ENCODE assay signal across 21 cellular contexts in the genomic region with DNA sequence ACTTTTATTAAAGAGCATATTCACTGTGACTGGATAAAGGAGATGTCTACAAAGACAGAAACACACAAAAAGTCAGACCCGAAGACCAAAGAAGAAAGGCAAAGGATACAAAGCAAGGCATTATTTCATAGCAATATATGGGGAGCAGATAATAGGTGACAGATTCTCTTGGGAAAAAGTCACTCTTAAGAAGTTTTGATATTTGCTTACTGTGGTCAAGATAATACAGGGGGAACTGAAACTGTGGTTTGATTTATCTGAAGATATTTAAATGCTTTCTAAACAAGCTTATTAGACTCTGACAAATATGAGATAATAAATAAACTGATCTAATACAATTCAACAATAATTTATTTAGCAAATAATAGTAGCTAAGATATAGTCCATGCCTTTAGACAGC. TPM values are rescaled to one million over a fixed set of nuclear protein-coding genes. Genes with fewer than 3 reads are reported as not detected.
DNase-seq lines count a peak whose midpoint lies in the region; ATAC-seq and TF ChIP-seq lines count a peak whose summit lies in the region.
"Had no signal": no experiment of that assay in that cellular context is flagged by ENCODE, and none has a peak within 500 bp of the region (broad histone marks: within the 10 kb centered on the region; RNA-seq: fewer than 3 reads in every experiment).

No MANE protein-coding gene starts in this region.

- H3K27ac ChIP-seq in GM23248, result peak overlapping the region; percentile 53
- H3K27ac ChIP-seq in PC-3 (ENCODE audit: low read length), result no peak overlapping the region
- peak overlapping the region; percentile 10 to 56 (median 36) for H3K27ac ChIP-seq in esophagus muscularis mucosa (replicated peaks in 1 of 4)
- H3K27ac ChIP-seq in mesenchymal stem cell (ENCODE audit: low read length, poor library complexity, severe bottlenecking), result no peak overlapping the region
- H3K27ac ChIP-seq: BLaER1, Peyer's patch, SJCRH30 had no signal

- no peaks in the 10 kb centered on the region for H3K36me3 ChIP-seq in GM23248 (ENCODE audit: low read depth)
- no peaks in the 10 kb centered on the region for H3K36me3 ChIP-seq in PC-3 (ENCODE audit: low read depth, low read length)
- H3K36me3 ChIP-seq in esophagus muscularis mucosa, result no peaks in the 10 kb centered on the region
- H3K36me3 ChIP-seq in mesenchymal stem cell (ENCODE audit: control insufficient read depth in 1 of 2, insufficient read depth in 2 of 2, low read depth in 1 of 2, low read length in 2 of 2), result no peaks in the 10 kb centered on the region
- H3K36me3 ChIP-seq: BLaER1, MG63, Peyer's patch, SJCRH30 had no signal

- no peak overlapping the region for H2AK5ac ChIP-seq in mesenchymal stem cell (ENCODE audit: low read length, severe bottlenecking)

- intact Hi-C loops in PC-3 (cut with micrococcal nuclease), result no loop called here
- intact Hi-C loops in esophagus muscularis mucosa (cut with DNase I), result no loop called here
- intact Hi-C loops in activated T-helper 1 cell treated with anti-CD3 and anti-CD28 coated beads, Interleukin-12 subunit alpha, Interleukin-12 subunit beta, Interleukin-2, Interleukin-4 antibody, amounts not matched to agents 30 ng/mL and 10 ng/mL and 1 ng/mL, durations not matched to agents 14 hours and 24 hours and 36 hours (cut with micrococcal nuclease), result loop anchor here (10.0 kb wide), 1 partner anchor 1963 kb away; no protein-coding TSS in a partner anchor

- 100% methylated on average over 1 of the region's 1 CpG for WGBS in GM23248 (ENCODE audit: low coverage in 1 of 2, low lambda C conversion rate in 2 of 2, missing lambda C conversion rate in 2 of 2), 2 experiments
- 74% methylated on average over 1 of the region's 1 CpG for WGBS in esophagus muscularis mucosa
- 83% methylated on average over 1 of the region's 1 CpG for WGBS in mesenchymal stem cell

- H2AFZ ChIP-seq in GM23248 (peak overlapping the region; percentile 46), PC-3 (ENCODE audit: low read length) (no peak overlapping the region), mesenchymal stem cell (ENCODE audit: low read depth, low read length) (no peak overlapping the region)

- H4K91ac ChIP-seq in mesenchymal stem cell (ENCODE audit: low read length), result no peak overlapping the region

- no peak overlapping the region for H3K4me2 ChIP-seq in GM23248 (ENCODE audit: unreplicated experiment)
- H3K4me2 ChIP-seq in PC-3 (ENCODE audit: low read length), result 0 out of 2 replicates have a peak overlapping the region, but pooled peaks have one; percentile 3
- no peak overlapping the region for H3K4me2 ChIP-seq in mesenchymal stem cell (ENCODE audit: low read length, poor library complexity, severe bottlenecking)
- H3K4me2 ChIP-seq: BLaER1 had no signal

- no peak overlapping the region for H2BK15ac ChIP-seq in mesenchymal stem cell (ENCODE audit: low read depth, poor library complexity, severe bottlenecking)

- POLR2A ChIA-PET in PC-3 (lab: Charles Lee; ENCODE audit: unreplicated experiment), result interaction anchor here (0.5 kb wide), 1 partner anchor 47 kb away, joined by 15 read pairs; no protein-coding TSS in a partner anchor

- no peak overlapping the region for H3K18ac ChIP-seq in mesenchymal stem cell (ENCODE audit: low read depth in 1 of 2, low read length in 2 of 2)

- no peak for TF ChIP-seq POLR2A in esophagus muscularis mucosa (IDR thresholded peaks at IDR 0.05; ENCODE audit: low read depth)

- H3K9ac ChIP-seq in GM23248 (peak overlapping the region; percentile 48), PC-3 (ENCODE audit: low read length) (no peak overlapping the region), mesenchymal stem cell (ENCODE audit: low read length) (peak overlapping the region; percentile 64)
- H3K9ac ChIP-seq: BLaER1 had no signal

- no peaks in the 10 kb centered on the region for H3K36me3 Mint-ChIP-seq in activated T-helper 1 cell treated with anti-CD3 and anti-CD28 coated beads, Interleukin-12 subunit alpha, Interleukin-12 subunit beta, Interleukin-2, Interleukin-4 antibody, amounts not matched to agents 30 ng/mL and 10 ng/mL and 1 ng/mL, durations not matched to agents 14 hours and 24 hours and 36 hours (ENCODE audit: low read depth)

- H2BK120ac ChIP-seq in mesenchymal stem cell (ENCODE audit: low read depth, low read length), result no peak overlapping the region

- CTCF ChIA-PET in PC-3 (lab: Charles Lee), result no interaction called here

- H3K9me2 ChIP-seq in GM23248 (ENCODE audit: insufficient read depth) (no peaks in the 10 kb centered on the region), PC-3 (replicated peaks; ENCODE audit: low read length) (no peaks in the 10 kb centered on the region)

- H3K4me3 ChIP-seq in GM23248 (no peak overlapping the region), PC-3 (ENCODE audit: low read length) (no peak overlapping the region), esophagus muscularis mucosa (no peak overlapping the region), mesenchymal stem cell (ENCODE audit: insufficient read depth in 1 of 2, low read depth in 1 of 2, low read length in 2 of 2) (no peak overlapping the region)
- H3K4me3 ChIP-seq: BLaER1, MG63, Peyer's patch, SJCRH30 had no signal

- H3K4me1 Mint-ChIP-seq in activated T-helper 1 cell treated with anti-CD3 and anti-CD28 coated beads, Interleukin-12 subunit alpha, Interleukin-12 subunit beta, Interleukin-2, Interleukin-4 antibody, amounts not matched to agents 30 ng/mL and 10 ng/mL and 1 ng/mL, durations not matched to agents 14 hours and 24 hours and 36 hours (ENCODE audit: low read depth), result peaks cover 1% of the 10 kb centered on the region

- H3K27ac Mint-ChIP-seq in activated T-helper 1 cell treated with anti-CD3 and anti-CD28 coated beads, Interleukin-12 subunit alpha, Interleukin-12 subunit beta, Interleukin-2, Interleukin-4 antibody, amounts not matched to agents 30 ng/mL and 10 ng/mL and 1 ng/mL, durations not matched to agents 14 hours and 24 hours and 36 hours, result no peak overlapping the region
- H3K27ac Mint-ChIP-seq: CD4-positive, alpha-beta T cell had no signal

- H3K9me3 ChIP-seq in GM23248 (ENCODE audit: low read depth) (no peaks in the 10 kb centered on the region), PC-3 (ENCODE audit: low read length) (no peaks in the 10 kb centered on the region), esophagus muscularis mucosa (no peaks in the 10 kb centered on the region), mesenchymal stem cell (ENCODE audit: control insufficient read depth, low read length) (no peaks in the 10 kb centered on the region)
- H3K9me3 ChIP-seq: BLaER1, MG63, Peyer's patch, SJCRH30 had no signal

- in situ Hi-C loops in GM23248 (cut with MboI), result no loop called here

- no peaks in the 10 kb centered on the region for H3K79me1 ChIP-seq in mesenchymal stem cell (replicated peaks; ENCODE audit: low read length, poor library complexity, severe bottlenecking)

- no peak for TF ChIP-seq EP300 in esophagus muscularis mucosa (IDR thresholded peaks at IDR 0.05)

- H3F3A ChIP-seq in GM23248 (ENCODE audit: insufficient read depth) (peaks cover 5% of the 10 kb centered on the region; the same call in 1 of the 2 replicates), PC-3 (ENCODE audit: low read length, unreplicated experiment) (no peaks in the 10 kb centered on the region)

- BruUV-seq in PC-3 (replicated peaks; lab: Mats Ljungman, UMichigan), result no TSS peak

- H3K4me3 Mint-ChIP-seq in activated T-helper 1 cell treated with anti-CD3 and anti-CD28 coated beads, Interleukin-12 subunit alpha, Interleukin-12 subunit beta, Interleukin-2, Interleukin-4 antibody, amounts not matched to agents 30 ng/mL and 10 ng/mL and 1 ng/mL, durations not matched to agents 14 hours and 24 hours and 36 hours, result no peak overlapping the region
- H3K4me3 Mint-ChIP-seq: CD4-positive, alpha-beta T cell had no signal

- no peak overlapping the region for H3K4ac ChIP-seq in mesenchymal stem cell (ENCODE audit: low read depth in 1 of 2, low read length in 2 of 2)

- H3K27me3 Mint-ChIP-seq in activated T-helper 1 cell treated with anti-CD3 and anti-CD28 coated beads, Interleukin-12 subunit alpha, Interleukin-12 subunit beta, Interleukin-2, Interleukin-4 antibody, amounts not matched to agents 30 ng/mL and 10 ng/mL and 1 ng/mL, durations not matched to agents 14 hours and 24 hours and 36 hours (ENCODE audit: insufficient read depth), result peaks cover 5% of the 10 kb centered on the region

- peaks cover 12% of the 10 kb centered on the region for H3K4me1 ChIP-seq in GM23248 (ENCODE audit: insufficient read depth)
- H3K4me1 ChIP-seq in PC-3 (ENCODE audit: insufficient read depth, low read length), result peaks cover 31% of the 10 kb centered on the region
- H3K4me1 ChIP-seq in esophagus muscularis mucosa, result peaks cover 0 to 18% (median 12%) of the 10 kb centered on the region in 4 donors
- H3K4me1 ChIP-seq in mesenchymal stem cell (ENCODE audit: control insufficient read depth, insufficient read depth, low read depth, low read length), result no peaks in the 10 kb centered on the region
- H3K4me1 ChIP-seq: Peyer's patch, SJCRH30 had no signal

- DNase-seq in GM23248 (no peak), PC-3 (no peak), esophagus muscularis mucosa (ENCODE audit: extremely low spot score) (no peak), mesenchymal stem cell (no peak), mesenteric fat pad (ENCODE audit: low spot score) (no peak), GOT3 (lab: John Stamatoyannopoulos, UW) (no peak)
- DNase-seq in activated CD4-positive, alpha-beta T cell treated with anti-CD3 and anti-CD28 coated beads for 48 hours, result no peak
- no peak for DNase-seq in activated T-helper 1 cell treated with anti-CD3 and anti-CD28 coated beads, Interleukin-12 subunit alpha, Interleukin-12 subunit beta, Interleukin-2, Interleukin-4 antibody, amounts not matched to agents 30 ng/mL and 10 ng/mL and 1 ng/mL, durations not matched to agents 14 hours and 24 hours and 36 hours (ENCODE audit: low spot score)
- DNase-seq: CD4-positive, alpha-beta T cell; COR-L47; DMS 273 treated with DMSO at 0.1 percent for 48 hours; DMS79 treated with DMSO at 0.1 percent for 48 hours; Kasumi-1; NCI-H1048; NCI-H1417 treated with DMSO at 0.1 percent for 48 hours; NCI-H187; NCI-H446 treated with DMSO at 0.1 percent for 48 hours; Peyer's patch; SJCRH30 had no signal

- TF ChIP-seq CTCF in PC-3 (conservative IDR thresholded peaks at IDR 0.05; ENCODE audit: low read depth, low read length), result no peak
- TF ChIP-seq CTCF in esophagus muscularis mucosa (IDR thresholded peaks at IDR 0.05), result no peak

- H3K23ac ChIP-seq in mesenchymal stem cell (ENCODE audit: low read length in 2 of 2), result no peak overlapping the region

- no peak overlapping the region for H2BK5ac ChIP-seq in mesenchymal stem cell (ENCODE audit: low read depth, low read length, poor library complexity, severe bottlenecking)

- H4K8ac ChIP-seq in mesenchymal stem cell (ENCODE audit: low read length), result no peak overlapping the region

- H3K9me3 Mint-ChIP-seq in activated T-helper 1 cell treated with anti-CD3 and anti-CD28 coated beads, Interleukin-12 subunit alpha, Interleukin-12 subunit beta, Interleukin-2, Interleukin-4 antibody, amounts not matched to agents 30 ng/mL and 10 ng/mL and 1 ng/mL, durations not matched to agents 14 hours and 24 hours and 36 hours, result no peaks in the 10 kb centered on the region
- H3K9me3 Mint-ChIP-seq: CD4-positive, alpha-beta T cell had no signal

- H3K27me3 ChIP-seq in GM23248 (replicated peaks; ENCODE audit: insufficient read depth) (no peaks in the 10 kb centered on the region), PC-3 (ENCODE audit: low read length) (no peaks in the 10 kb centered on the region), esophagus muscularis mucosa (no peaks in the 10 kb centered on the region), mesenchymal stem cell (ENCODE audit: control insufficient read depth in 1 of 2, insufficient read depth in 1 of 2, low read length in 2 of 2) (no peaks in the 10 kb centered on the region)
- H3K27me3 ChIP-seq: BLaER1, MG63, Peyer's patch, SJCRH30 had no signal

- H3K79me2 ChIP-seq in GM23248 (ENCODE audit: insufficient read depth) (no peaks in the 10 kb centered on the region), PC-3 (ENCODE audit: low read length) (no peaks in the 10 kb centered on the region)

- no peak overlapping the region for H3K14ac ChIP-seq in mesenchymal stem cell (ENCODE audit: low read length in 2 of 2)

- no peak overlapping the region for H2BK12ac ChIP-seq in mesenchymal stem cell (ENCODE audit: low read length in 2 of 2)

- ATAC-seq in PC-3, result no peak

- H4K20me1 ChIP-seq in GM23248 (ENCODE audit: insufficient read depth) (no peaks in the 10 kb centered on the region), PC-3 (ENCODE audit: low read length) (no peaks in the 10 kb centered on the region)
- H4K20me1 ChIP-seq: BLaER1 had no signal

RNA-seq across cellular contexts. Expression of a gene that starts 14.7 kb away (rescaled TPM):
- 0.38 TPM in 1 of 2 replicates, not detected in the other for total RNA-seq in GM23248 (2014; rRNA removed; shearing (Covaris generic))
- polyA plus RNA-seq in GM23248 (2016; fragmentation: Nextera tagmentation; extraction: Ambion mirVana), result 0.08 and 0.46 TPM in 2 replicates
- total RNA-seq in PC-3 (2014; rRNA removed) (0.66 and 1.2 TPM in 2 replicates), esophagus muscularis mucosa (10 to 100 TPM in 1 of 4 donors, 1 to 10 TPM in 3; 7.0 to 10.4 (median 7.8) TPM), mesenteric fat pad (1.1 TPM)
- polyA plus RNA-seq in mesenchymal stem cell (2013, experiment 1 of 2), result 2.1 TPM
- polyA plus RNA-seq in mesenchymal stem cell (2013, experiment 2 of 2), result 2.3 TPM
- total RNA-seq in activated T-helper 1 cell treated with anti-CD3 and anti-CD28 coated beads, Interleukin-12 subunit alpha, Interleukin-12 subunit beta, Interleukin-2, Interleukin-4 antibody, amounts not matched to agents 30 ng/mL and 10 ng/mL and 1 ng/mL, durations not matched to agents 14 hours and 24 hours and 36 hours, result not detected in 2 replicates
- total RNA-seq: CD4-positive, alpha-beta T cell had no signal

RNA-seq across cellular contexts. Expression of a gene that starts 14.8 kb away (rescaled TPM):
- 2.4 and 16.3 TPM in 2 replicates for total RNA-seq in GM23248 (2014; rRNA removed; shearing (Covaris generic))
- polyA plus RNA-seq in GM23248 (2016; fragmentation: Nextera tagmentation; extraction: Ambion mirVana), result 2.8 and 3.0 TPM in 2 replicates
- total RNA-seq in PC-3 (2014; rRNA removed) (3.8 and 13.6 TPM in 2 replicates), esophagus muscularis mucosa (10 to 100 TPM; 13.3 to 26.2 (median 21.3) TPM), mesenteric fat pad (12.9 TPM)
- 1.8 TPM for polyA plus RNA-seq in mesenchymal stem cell (2013, experiment 1 of 2)
- 1.5 TPM for polyA plus RNA-seq in mesenchymal stem cell (2013, experiment 2 of 2)
- total RNA-seq in activated T-helper 1 cell treated with anti-CD3 and anti-CD28 coated beads, Interleukin-12 subunit alpha, Interleukin-12 subunit beta, Interleukin-2, Interleukin-4 antibody, amounts not matched to agents 30 ng/mL and 10 ng/mL and 1 ng/mL, durations not matched to agents 14 hours and 24 hours and 36 hours, result not detected in 2 replicates

RNA-seq across cellular contexts. Expression of a gene that starts 49.8 kb away (rescaled TPM):
- not detected in 2 replicates for total RNA-seq in GM23248 (2014; rRNA removed; shearing (Covaris generic))
- polyA plus RNA-seq in GM23248 (2016; fragmentation: Nextera tagmentation; extraction: Ambion mirVana), result not detected in 2 replicates
- total RNA-seq in PC-3 (2014; rRNA removed) (0.07 TPM in 1 of 2 replicates, not detected in the other), esophagus muscularis mucosa (1 to 10 TPM in 2 of 4 donors, under 1 TPM in 2; 0.13 to 2.1 (median 0.74) TPM), mesenteric fat pad (0.58 TPM)
- polyA plus RNA-seq in mesenchymal stem cell (2013, experiment 1 of 2), result under 0.01 TPM
- under 0.01 TPM for polyA plus RNA-seq in mesenchymal stem cell (2013, experiment 2 of 2)
- total RNA-seq in activated T-helper 1 cell treated with anti-CD3 and anti-CD28 coated beads, Interleukin-12 subunit alpha, Interleukin-12 subunit beta, Interleukin-2, Interleukin-4 antibody, amounts not matched to agents 30 ng/mL and 10 ng/mL and 1 ng/mL, durations not matched to agents 14 hours and 24 hours and 36 hours, result not detected in 2 replicates
- total RNA-seq: CD4-positive, alpha-beta T cell had no signal

Comparison
In these comparisons a context has a peak if more than half of its experiments do, and no peak if none do; other contexts are left out.
1. H3K27ac ChIP-seq: peak in GM23248 (single experiment) and esophagus muscularis mucosa (4 of 4); none in PC-3 (single experiment) and mesenchymal stem cell (single experiment).